ENCODE assay signal across 12 cellular contexts in genomic region chr10:122930140-122930539, GRCh38. TPM values are rescaled to one million over a fixed set of nuclear protein-coding genes. Genes with fewer than 3 reads are reported as not detected.
"Had no signal": no experiment of that assay in that cellular context is flagged by ENCODE, and none has a peak within 500 bp of the region (broad histone marks: within the 10 kb centered on the region; RNA-seq: fewer than 3 reads in every experiment).

No MANE protein-coding gene starts in this region.

- H3K27ac Mint-ChIP-seq: GM23338, H9, HFFc6 had no signal

- H3K4me2 ChIP-seq: GM23338 had no signal

- H3K9ac ChIP-seq: GM23248 had no signal

- H3K36me3 ChIP-seq: HAP-1 had no signal

- H3K9me3 Mint-ChIP-seq: GM23338, HFFc6 had no signal

- H3K4me1 ChIP-seq: HAP-1 had no signal

- FAIRE-seq: H54 had no signal

- H3K4me3 ChIP-seq: GM23248, GM23338, HAP-1 had no signal

- DNase-seq: GM23248, GOT3, H7, H9, HCEC 1CT, HFFc6 had no signal

- ATAC-seq: GM23338, HCT116 had no signal

- H3K9me3 ChIP-seq: HAP-1 had no signal

- H2AFZ ChIP-seq: GM23248, GM23338 had no signal

- H3K4me1 Mint-ChIP-seq: GM23338, H9 had no signal

- H3K27ac ChIP-seq: GM23248 had no signal

- H3K4me3 Mint-ChIP-seq: GM23338, H9, HFFc6 had no signal

RNA-seq across cellular contexts. Expression of gene FAM24A, which starts 19.7 kb away (rescaled TPM):
- total RNA-seq: GM23248, GM23338, H1, H4, H7, H9, HFFc6 had no signal
- polyA plus RNA-seq: GM23248, GM23338, H1 had no signal

RNA-seq across cellular contexts. Expression of gene FAM24B, which starts 50.8 kb away (rescaled TPM):
- total RNA-seq: H9 had no signal
